Comparison of ENCODE assay signal across 16 cellular contexts in the genomic region with DNA sequence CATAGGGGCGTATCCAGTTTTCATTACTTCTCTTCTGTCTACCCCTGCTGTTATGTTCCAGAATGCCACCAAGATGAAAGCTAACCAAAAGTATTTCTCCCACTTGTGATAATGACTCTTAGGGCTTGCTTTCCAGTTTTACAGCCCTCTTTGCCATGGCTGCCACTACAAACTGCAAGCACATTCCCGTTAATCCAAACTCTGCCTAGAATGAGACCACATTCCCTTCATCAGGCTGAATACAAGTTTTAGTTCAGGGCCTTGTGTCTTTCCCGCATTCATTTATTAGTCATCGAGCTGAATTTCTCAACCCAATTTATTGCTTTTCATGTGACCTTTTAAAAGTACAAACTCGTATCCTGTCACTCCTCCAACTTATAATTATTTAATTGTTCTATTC. TPM values are rescaled to one million over a fixed set of nuclear protein-coding genes. Genes with fewer than 3 reads are reported as not detected.
DNase-seq lines count a peak whose midpoint lies in the region; ATAC-seq, FAIRE-seq and TF ChIP-seq lines count a peak whose summit lies in the region.
"Had no signal": no experiment of that assay in that cellular context is flagged by ENCODE, and none has a peak within 500 bp of the region (broad histone marks: within the 10 kb centered on the region; RNA-seq: fewer than 3 reads in every experiment).

No MANE protein-coding gene starts in this region.

- CTCF ChIA-PET in HCT116 (lab: Charles Lee) (no interaction called here), HepG2 (lab: Yijun Ruan, JAX; ENCODE audit: low intra/inter-chr PET ratio, low total read pairs) (no interaction called here)

- no peak overlapping the region for H2BK5ac ChIP-seq in neuronal stem cell (ENCODE audit: low read length)

- H2BK12ac ChIP-seq in neuronal stem cell (ENCODE audit: low read length): no peak overlapping the region

- H3K9me3 ChIP-seq in HCT116 (ENCODE audit: control insufficient read depth in 1 of 2, insufficient read depth in 1 of 2, low read depth in 1 of 2, low read length in 2 of 2) (no peaks in the 10 kb centered on the region), neuronal stem cell (replicated peaks in 1 of 2; ENCODE audit: control insufficient read depth in 2 of 2, insufficient read depth in 1 of 2, low read depth in 1 of 2, low read length in 2 of 2) (no peaks in the 10 kb centered on the region), HepG2 (ENCODE audit: low read length) (no peaks in the 10 kb centered on the region)

- TF ChIP-seq POLR2A in HCT116 (IDR thresholded peaks at IDR 0.05; ENCODE audit: borderline replicate concordance, extremely low read depth, insufficient read depth, insufficient read length) (no peak), HepG2 (IDR thresholded peaks at IDR 0.05; ENCODE audit: insufficient read depth in 1 of 2, low read depth in 2 of 2, low read length in 2 of 2) (no peak)

- H3K18ac ChIP-seq in neuronal stem cell (ENCODE audit: low read length): no peak overlapping the region

- no peak for TF ChIP-seq RAD21 in HCT116 (IDR thresholded peaks at IDR 0.05; ENCODE audit: low read depth)
- TF ChIP-seq RAD21 in HepG2 (CRISPR knock-in tag; IDR thresholded peaks at IDR 0.05): no peak

- no peak overlapping the region for H2AK5ac ChIP-seq in neuronal stem cell (ENCODE audit: low read depth, low read length)

- no peak overlapping the region for H4K8ac ChIP-seq in neuronal stem cell (ENCODE audit: low read depth, low read length)

- no peak overlapping the region for H2BK120ac ChIP-seq in neuronal stem cell (ENCODE audit: low read depth, low read length)

- intact Hi-C loops in HCT116 (cut with micrococcal nuclease) (no loop called here), HepG2 (cut with micrococcal nuclease; ENCODE audit: unreplicated experiment) (no loop called here)

- peaks cover 33 to 38% of the 10 kb centered on the region in 2 experiments; a peak in 3 of 4 replicates for H3K4me1 ChIP-seq in HCT116 (ENCODE audit: control insufficient read depth in 1 of 2, insufficient read depth in 2 of 2, low read length in 2 of 2)
- peaks cover 2 to 5% of the 10 kb centered on the region in 2 donors for H3K4me1 ChIP-seq in neuronal stem cell (ENCODE audit: control insufficient read depth in 2 of 2, insufficient read depth in 1 of 2, low read depth in 1 of 2, low read length in 2 of 2)
- peaks cover 33% of the 10 kb centered on the region for H3K4me1 ChIP-seq in HepG2 (ENCODE audit: insufficient read depth, low read length)

- DNase-seq in AG10803 (ENCODE audit: low read depth): peak; percentile 78
- DNase-seq in HCT116 (ENCODE audit: low read depth, low spot score): no peak
- peak; percentile 16 for DNase-seq in brain microvascular endothelial cell
- no peak for DNase-seq in neuronal stem cell (ENCODE audit: low spot score)
- no peak for DNase-seq in mesenteric fat pad (ENCODE audit: low spot score)
- DNase-seq in HepG2 (ENCODE audit: low spot score): no peak
- no peak for DNase-seq in effector CD8-positive, alpha-beta T cell (lab: John Stamatoyannopoulos, UW)
- DNase-seq in retina: no peak
- DNase-seq: activated CD8-positive, alpha-beta memory T cell treated with anti-CD3 and anti-CD28 coated beads for 24 hours; activated naive CD4-positive, alpha-beta T cell treated with Interleukin-2 at 50 U/mL for 16 hours; C1 segment of cervical spinal cord; kidney; NCI-H1436 treated with DMSO at 0.1 percent for 48 hours; NCI-H524 treated with DMSO at 0.1 percent for 48 hours; stimulated activated CD4-positive, alpha-beta T cell treated with anti-CD3 and anti-CD28 coated beads, Interleukin-15, amount 100 ng/mL, for 24 hours had no signal

- peak overlapping the region; percentile 14; the same call in 1 of the 2 replicates for H3K4me2 ChIP-seq in HCT116 (ENCODE audit: low read length)
- H3K4me2 ChIP-seq in neuronal stem cell (ENCODE audit: insufficient read depth, low read length, poor library complexity, severe bottlenecking): no peak overlapping the region
- H3K4me2 ChIP-seq in HepG2 (ENCODE audit: low read depth, low read length): no peak overlapping the region

- no peaks in the 10 kb centered on the region for H3K9me2 ChIP-seq in HCT116 (ENCODE audit: insufficient read depth)

- TF ChIP-seq CTCF in AG10803 (conservative IDR thresholded peaks at IDR 0.05; ENCODE audit: low read length) (0 out of 2 replicates have a peak, but pooled peaks have one; percentile 8), HCT116 (IDR thresholded peaks at IDR 0.05 in 2 of 3, conservative IDR thresholded peaks at IDR 0.05 in 1 of 3; ENCODE audit: borderline replicate concordance in 1 of 3, insufficient read depth in 1 of 3, low read depth in 2 of 3, low read length in 2 of 3) (no peak), brain microvascular endothelial cell (IDR thresholded peaks at IDR 0.05; ENCODE audit: low read depth, low read length, missing control alignments) (no peak), HepG2 (CRISPR knock-in tag; IDR thresholded peaks at IDR 0.05) (no peak)

- H3K79me2 ChIP-seq in HCT116 (ENCODE audit: insufficient read depth, low read length): no peaks in the 10 kb centered on the region
- H3K79me2 ChIP-seq in HepG2 (ENCODE audit: insufficient read depth, low read length): no peaks in the 10 kb centered on the region

- H3K36me3 ChIP-seq in HCT116 (ENCODE audit: control insufficient read depth in 1 of 2, insufficient read depth in 2 of 2, low read length in 2 of 2) (no peaks in the 10 kb centered on the region), brain microvascular endothelial cell (replicated peaks) (no peaks in the 10 kb centered on the region), neuronal stem cell (replicated peaks in 1 of 2; ENCODE audit: control insufficient read depth in 2 of 2, insufficient read depth in 2 of 2, low read length in 2 of 2) (no peaks in the 10 kb centered on the region), HepG2 (replicated peaks in 1 of 2; ENCODE audit: control insufficient read depth in 1 of 2, insufficient read depth in 2 of 2, low read length in 2 of 2) (no peaks in the 10 kb centered on the region)

- H3K27me3 ChIP-seq in HCT116 (ENCODE audit: insufficient read depth, low read length) (no peaks in the 10 kb centered on the region), brain microvascular endothelial cell (replicated peaks) (no peaks in the 10 kb centered on the region), neuronal stem cell (ENCODE audit: control insufficient read depth in 3 of 3, insufficient read depth in 3 of 3, low read depth in 1 of 3, low read length in 3 of 3) (no peaks in the 10 kb centered on the region), HepG2 (ENCODE audit: control insufficient read depth in 1 of 2, insufficient read depth in 2 of 2, low read length in 2 of 2) (no peaks in the 10 kb centered on the region)

- ATAC-seq in HCT116 (peak; percentile 25; the same call in 1 of the 2 replicates), HepG2 (no peak)

- no peak for TF ChIP-seq EP300 in HepG2 (IDR thresholded peaks at IDR 0.05; ENCODE audit: low read depth in 2 of 2, low read length in 2 of 2)
- no peak for TF ChIP-seq EP300 in HepG2 (CRISPR knock-in tag; IDR thresholded peaks at IDR 0.05; ENCODE audit: borderline replicate concordance)

- in situ Hi-C loops in brain microvascular endothelial cell (cut with HindIII; ENCODE audit: low pct_ligation_motif_present, low sequenced_read_pairs): no loop called here
- in situ Hi-C loops in HepG2 (cut with HindIII; ENCODE audit: extremely low pct_ligation_motif_present, low pct_unique_long_range_greater_than_20kb): no loop called here

- peak overlapping the region; percentile 42 for H2AFZ ChIP-seq in HCT116 (ENCODE audit: low read depth, low read length, poor library complexity, severe bottlenecking)
- peak overlapping the region; percentile 36 for H2AFZ ChIP-seq in neuronal stem cell (ENCODE audit: low read length)
- H2AFZ ChIP-seq in HepG2 (ENCODE audit: low read length): no peak overlapping the region

- no peak overlapping the region for H3K14ac ChIP-seq in neuronal stem cell (ENCODE audit: low read length)

- H3K27ac ChIP-seq in HCT116 (ENCODE audit: low read depth, low read length): peak overlapping the region; percentile 58; the same call in 1 of the 2 replicates
- no peak overlapping the region for H3K27ac ChIP-seq in brain microvascular endothelial cell
- no peak overlapping the region for H3K27ac ChIP-seq in neuronal stem cell (replicated peaks; ENCODE audit: low read length)
- H3K27ac ChIP-seq in HepG2 (ENCODE audit: extremely low read length, insufficient read depth, low read length): no peak overlapping the region

- H3K9ac ChIP-seq in HCT116 (ENCODE audit: low read length) (no peak overlapping the region), neuronal stem cell (ENCODE audit: low read depth, low read length, poor library complexity) (no peak overlapping the region), HepG2 (ENCODE audit: insufficient read depth, low read depth, low read length) (no peak overlapping the region)

- no TSS peak for BruUV-seq in HCT116 (replicated peaks; lab: Mats Ljungman, UMichigan)
- BruUV-seq in HepG2 (replicated peaks; lab: Mats Ljungman, UMichigan): no TSS peak

- RAD21 ChIA-PET in HCT116 (lab: Charles Lee; ENCODE audit: low non-redundant PET in 1 of 2, low total read pairs in 2 of 2, uncharacterized antibody in 2 of 2, unreplicated experiment in 2 of 2): no interaction called here

- no peak overlapping the region for H3K4ac ChIP-seq in neuronal stem cell (ENCODE audit: low read length)

- H2BK15ac ChIP-seq in neuronal stem cell (ENCODE audit: low read length): no peak overlapping the region

- no peak for FAIRE-seq in HepG2 (lab: Jason Lieb, UNC)
- FAIRE-seq: colon, kidney had no signal

- no CpG with 5 or more reads among the region's 5 CpGs for WGBS in neuronal stem cell (ENCODE audit: extremely low coverage in 2 of 2, insufficient read length in 2 of 2, insufficient replicate concordance in 1 of 2), 2 donors
- WGBS in HepG2 (ENCODE audit: low lambda C conversion rate): 96% methylated on average over 5 of the region's 5 CpGs

- POLR2A ChIA-PET in HCT116 (lab: Charles Lee): no interaction called here
- POLR2A ChIA-PET in HepG2 (lab: Yijun Ruan, JAX): no interaction called here

- H4K20me1 ChIP-seq in HCT116 (ENCODE audit: insufficient read depth) (no peaks in the 10 kb centered on the region), HepG2 (ENCODE audit: insufficient read depth, low read length) (no peaks in the 10 kb centered on the region)

- no peak overlapping the region for H3K4me3 ChIP-seq in AG10803 (ENCODE audit: low read length)
- H3K4me3 ChIP-seq in HCT116 (replicated peaks in 1 of 2; ENCODE audit: low read depth in 1 of 2, low read length in 2 of 2): no peak overlapping the region
- no peak overlapping the region for H3K4me3 ChIP-seq in brain microvascular endothelial cell (ENCODE audit: low read depth, low read length)
- no peak overlapping the region for H3K4me3 ChIP-seq in neuronal stem cell (ENCODE audit: low read length in 2 of 2)
- no peak overlapping the region for H3K4me3 ChIP-seq in HepG2 (replicated peaks in 1 of 3; ENCODE audit: insufficient read depth in 1 of 3, low read depth in 2 of 3, low read length in 3 of 3)

- no peak overlapping the region for H3K23ac ChIP-seq in neuronal stem cell (ENCODE audit: low read depth, low read length, poor library complexity)

- H4K91ac ChIP-seq in neuronal stem cell (ENCODE audit: low read depth, low read length, poor library complexity): no peak overlapping the region

- H3K79me1 ChIP-seq in neuronal stem cell (ENCODE audit: low read depth, low read length): no peaks in the 10 kb centered on the region

RNA-seq across cellular contexts. Expression of a gene that starts 23.5 kb away (rescaled TPM):
- 0.32 TPM for total RNA-seq in HCT116 (2021; ENCODE audit: unreplicated experiment)
- 0.07 TPM in 1 of 2 replicates, not detected in the other for polyA plus RNA-seq in HCT116 (2012)
- 0.14 TPM for polyA plus RNA-seq in neuronal stem cell (2013, experiment 1 of 2)
- polyA plus RNA-seq in neuronal stem cell (2013, experiment 2 of 2): 0.08 TPM
- total RNA-seq in mesenteric fat pad: 2,225 TPM
- 3.4 and 4.8 TPM in 2 replicates for total RNA-seq in HepG2 (2016; rRNA removed; fragmentation: Illumina TruSeq; extraction: Trizol)
- 0.61 and 0.88 TPM in 2 replicates for total RNA-seq in HepG2 (2016; cell fraction: cytosol; rRNA removed; fragmentation: Illumina TruSeq; extraction: Trizol; ENCODE audit: low read depth)
- 2.4 and 4.7 TPM in 2 replicates for total RNA-seq in HepG2 (2016; cell fraction: insoluble cytoplasmic fraction; rRNA removed; fragmentation: Illumina TruSeq; extraction: Trizol)
- total RNA-seq in HepG2 (2016; cell fraction: membrane; rRNA removed; fragmentation: Illumina TruSeq; extraction: Trizol): 1.3 and 1.5 TPM in 2 replicates
- 6.2 and 8.1 TPM in 2 replicates for total RNA-seq in HepG2 (2016; cell fraction: nucleus; rRNA removed; fragmentation: Illumina TruSeq; extraction: Trizol)
- 1.9 and 2.8 TPM in 2 replicates for polyA plus RNA-seq in HepG2 (2011; rRNA removed)
- 1.1 and 1.4 TPM in 2 replicates for polyA plus RNA-seq in HepG2 (2011; cell fraction: cytosol; rRNA removed)
- polyA plus RNA-seq in HepG2 (2011; cell fraction: nucleus; rRNA removed): 0.93 and 1.5 TPM in 2 replicates
- polyA plus RNA-seq in HepG2 (2012): 2.1 and 4.0 TPM in 2 replicates
- 0.34 and 0.44 TPM in 2 replicates for polyA plus RNA-seq in HepG2 (2016; cell fraction: cytosol; fragmentation: Illumina TruSeq; extraction: Trizol; ENCODE audit: low read depth)
- 1.2 and 1.7 TPM in 2 replicates for polyA plus RNA-seq in HepG2 (2016; cell fraction: insoluble cytoplasmic fraction; fragmentation: Illumina TruSeq; extraction: Trizol; ENCODE audit: low read depth)
- 0.30 and 0.38 TPM in 2 replicates for polyA plus RNA-seq in HepG2 (2016; cell fraction: membrane; fragmentation: Illumina TruSeq; extraction: Trizol; ENCODE audit: low read depth)
- polyA plus RNA-seq in HepG2 (2016; cell fraction: nucleus; fragmentation: Illumina TruSeq; extraction: Trizol; ENCODE audit: insufficient read depth, low read depth): 4.3 TPM in 2 replicates
- 0.05 and 2.6 TPM in 2 replicates for polyA minus RNA-seq in HepG2 (2011; rRNA and poly(A)+ RNA removed; ENCODE audit: low replicate concordance)
- 1.4 and 3.9 TPM in 2 replicates for polyA minus RNA-seq in HepG2 (2011; cell fraction: cytosol; rRNA and poly(A)+ RNA removed)
- polyA minus RNA-seq in HepG2 (2011; cell fraction: nucleus; rRNA and poly(A)+ RNA removed): 5.0 and 6.0 TPM in 2 replicates

Comparison
In these comparisons a context has a peak if more than half of its experiments do, and no peak if none do; other contexts are left out.
1. DNase-seq: peak in AG10803 (single experiment) and brain microvascular endothelial cell (single experiment); none in HCT116 (single experiment), neuronal stem cell (single experiment), mesenteric fat pad (single experiment), HepG2 (single experiment), effector CD8-positive, alpha-beta T cell (single experiment) and retina (single experiment).
2. RNA of a gene that starts 23.5 kb away (total RNA-seq): 2,225 TPM in mesenteric fat pad (single experiment); 0.61 to 8.1 TPM in HepG2 and 0.32 TPM in HCT116 (single experiment); every median in the first group is over 100 times any median in the second.